In the genomic region with DNA sequence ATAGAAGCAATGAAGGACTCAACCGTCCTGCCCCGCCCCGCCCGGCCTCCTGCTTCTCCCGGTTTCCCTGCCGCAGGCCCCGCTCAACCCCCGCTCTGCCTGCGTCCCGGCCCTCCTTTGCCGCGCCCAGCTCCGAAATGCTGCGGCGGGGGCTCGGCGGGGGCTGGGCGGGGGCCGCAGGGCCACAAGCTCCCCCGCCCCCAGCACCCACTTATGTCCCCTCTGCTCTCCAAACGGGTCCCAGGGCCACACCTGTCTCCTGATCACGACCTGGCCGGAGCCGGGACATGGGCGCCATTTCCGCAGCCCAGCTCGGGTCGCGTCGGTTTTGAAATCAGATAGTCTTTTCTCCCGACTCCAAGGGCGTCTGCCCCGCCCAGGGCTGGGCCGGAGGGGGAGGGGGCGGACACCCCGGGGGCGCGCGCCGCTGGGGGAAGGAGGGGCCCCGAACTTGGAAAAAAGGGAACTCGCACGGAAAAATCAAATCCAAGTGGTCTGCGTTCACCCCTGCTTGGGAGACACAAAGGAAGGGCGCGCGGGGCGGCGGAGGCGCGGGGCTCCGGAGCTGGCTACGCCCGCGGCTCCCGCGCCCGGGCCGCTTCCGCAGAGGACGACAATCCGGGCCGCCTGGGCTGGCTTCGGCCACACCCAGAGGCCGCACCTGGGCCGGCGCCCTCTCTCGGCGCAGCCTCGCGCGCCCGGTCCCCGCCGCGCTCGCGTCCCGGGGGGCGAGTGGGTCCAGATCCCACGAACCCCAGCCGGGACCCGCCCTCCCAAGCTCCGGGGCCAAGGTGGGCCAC, we compare ENCODE assay signal across 1 cellular context.
TF ChIP-seq lines count a peak whose summit lies in the region.

No MANE protein-coding gene starts in this region.

TF ChIP-seq in K562, 482 proteins besides CTCF, POLR2A, EP300 and RAD21 (continued from another document and continues in another):
- TF ChIP-seq REST (CRISPR knock-in tag; IDR thresholded peaks at IDR 0.05; ENCODE audit: low read depth) (no peak), BRD4 (IDR thresholded peaks at IDR 0.05) (0 out of 2 replicates have a peak, but pooled peaks have one; percentile 13), NBN (IDR thresholded peaks at IDR 0.05; ENCODE audit: low read depth) (no peak), GABPB2 (CRISPR knock-in tag; conservative IDR thresholded peaks at IDR 0.05) (no peak), NFIX (CRISPR knock-in tag; IDR thresholded peaks at IDR 0.05; ENCODE audit: low read depth) (no peak), HNRNPL (IDR thresholded peaks at IDR 0.05; ENCODE audit: low read depth, low read length) (peak; percentile 17; the same call in 1 of the 2 replicates), TAF1 (IDR thresholded peaks at IDR 0.05; ENCODE audit: control insufficient read depth, extremely low read depth, insufficient read depth, low read length, severe bottlenecking) (peak; percentile 57), TAF15 (IDR thresholded peaks at IDR 0.05; ENCODE audit: low read depth, low read length) (no peak), SMAD2 (IDR thresholded peaks at IDR 0.05; ENCODE audit: low read depth, low read length) (no peak), BDP1 (IDR thresholded peaks at IDR 0.05; ENCODE audit: insufficient read depth, insufficient read length) (no peak), BRD9 (IDR thresholded peaks at IDR 0.05; ENCODE audit: low read depth, partially characterized antibody) (no peak), ZNF212 (CRISPR knock-in tag; IDR thresholded peaks at IDR 0.05) (no peak), ZNF76 (CRISPR knock-in tag; IDR thresholded peaks at IDR 0.05; ENCODE audit: borderline replicate concordance) (no peak), MYC (IDR thresholded peaks at IDR 0.05; ENCODE audit: low read depth, low read length) (peak; percentile 2; the same call in 1 of the 2 replicates), MYC (CRISPR knock-in tag; IDR thresholded peaks at IDR 0.05; ENCODE audit: borderline replicate concordance, low read depth) (no peak), CBX2 (IDR thresholded peaks at IDR 0.05; ENCODE audit: insufficient read depth, low read length, poor library complexity, severe bottlenecking) (no peak), TEAD1 (CRISPR knock-in tag; IDR thresholded peaks at IDR 0.05) (no peak), ZKSCAN1 (IDR thresholded peaks at IDR 0.05; ENCODE audit: low read depth, low read length) (no peak), KLF13 (tag; IDR thresholded peaks at IDR 0.05; ENCODE audit: borderline replicate concordance, low read depth) (no peak), ZNF134 (CRISPR knock-in tag; conservative IDR thresholded peaks at IDR 0.05) (no peak), RB1 (IDR thresholded peaks at IDR 0.05; ENCODE audit: low read depth) (peak; percentile 27; the same call in 1 of the 2 replicates), MAFG (tag; conservative IDR thresholded peaks at IDR 0.05) (no peak), MCM2 (IDR thresholded peaks at IDR 0.05; ENCODE audit: low read depth) (no peak), FOXK2 (conservative IDR thresholded peaks at IDR 0.05 in 1 of 2, IDR thresholded peaks at IDR 0.05 in 1 of 2; ENCODE audit: low read depth in 2 of 2) (no peak), ZNF311 (CRISPR knock-in tag; IDR thresholded peaks at IDR 0.05) (no peak), CREB1 (IDR thresholded peaks at IDR 0.05) (no peak), CREB1 (CRISPR knock-in tag; IDR thresholded peaks at IDR 0.05) (no peak), ZBTB17 (CRISPR knock-in tag; IDR thresholded peaks at IDR 0.05) (no peak), NRF1 (conservative IDR thresholded peaks at IDR 0.05 in 1 of 2, IDR thresholded peaks at IDR 0.05 in 1 of 2) (peak in 1 of 2 experiments; percentile 35; a peak in 2 of 4 replicates), ZBTB9 (CRISPR knock-in tag; IDR thresholded peaks at IDR 0.05) (no peak), SMAD4 (CRISPR knock-in tag; conservative IDR thresholded peaks at IDR 0.05) (0 out of 2 replicates have a peak, but pooled peaks have one; percentile 59), ZNF140 (CRISPR knock-in tag; IDR thresholded peaks at IDR 0.05) (no peak), ARID4B (CRISPR knock-in tag; IDR thresholded peaks at IDR 0.05) (no peak), ZNF583 (CRISPR knock-in tag; IDR thresholded peaks at IDR 0.05) (no peak), RBM25 (IDR thresholded peaks at IDR 0.05; ENCODE audit: low read depth, low read length, severe bottlenecking) (no peak)
- TF ChIP-seq, protein P1, sequence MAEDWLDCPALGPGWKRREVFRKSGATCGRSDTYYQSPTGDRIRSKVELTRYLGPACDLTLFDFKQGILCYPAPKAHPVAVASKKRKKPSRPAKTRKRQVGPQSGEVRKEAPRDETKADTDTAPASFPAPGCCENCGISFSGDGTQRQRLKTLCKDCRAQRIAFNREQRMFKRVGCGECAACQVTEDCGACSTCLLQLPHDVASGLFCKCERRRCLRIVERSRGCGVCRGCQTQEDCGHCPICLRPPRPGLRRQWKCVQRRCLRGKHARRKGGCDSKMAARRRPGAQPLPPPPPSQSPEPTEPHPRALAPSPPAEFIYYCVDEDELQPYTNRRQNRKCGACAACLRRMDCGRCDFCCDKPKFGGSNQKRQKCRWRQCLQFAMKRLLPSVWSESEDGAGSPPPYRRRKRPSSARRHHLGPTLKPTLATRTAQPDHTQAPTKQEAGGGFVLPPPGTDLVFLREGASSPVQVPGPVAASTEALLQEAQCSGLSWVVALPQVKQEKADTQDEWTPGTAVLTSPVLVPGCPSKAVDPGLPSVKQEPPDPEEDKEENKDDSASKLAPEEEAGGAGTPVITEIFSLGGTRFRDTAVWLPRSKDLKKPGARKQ (CRISPR knock-in tag; IDR thresholded peaks at IDR 0.05): no peak
- TF ChIP-seq, protein P2, sequence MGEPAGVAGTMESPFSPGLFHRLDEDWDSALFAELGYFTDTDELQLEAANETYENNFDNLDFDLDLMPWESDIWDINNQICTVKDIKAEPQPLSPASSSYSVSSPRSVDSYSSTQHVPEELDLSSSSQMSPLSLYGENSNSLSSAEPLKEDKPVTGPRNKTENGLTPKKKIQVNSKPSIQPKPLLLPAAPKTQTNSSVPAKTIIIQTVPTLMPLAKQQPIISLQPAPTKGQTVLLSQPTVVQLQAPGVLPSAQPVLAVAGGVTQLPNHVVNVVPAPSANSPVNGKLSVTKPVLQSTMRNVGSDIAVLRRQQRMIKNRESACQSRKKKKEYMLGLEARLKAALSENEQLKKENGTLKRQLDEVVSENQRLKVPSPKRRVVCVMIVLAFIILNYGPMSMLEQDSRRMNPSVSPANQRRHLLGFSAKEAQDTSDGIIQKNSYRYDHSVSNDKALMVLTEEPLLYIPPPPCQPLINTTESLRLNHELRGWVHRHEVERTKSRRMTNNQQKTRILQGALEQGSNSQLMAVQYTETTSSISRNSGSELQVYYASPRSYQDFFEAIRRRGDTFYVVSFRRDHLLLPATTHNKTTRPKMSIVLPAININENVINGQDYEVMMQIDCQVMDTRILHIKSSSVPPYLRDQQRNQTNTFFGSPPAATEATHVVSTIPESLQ (CRISPR knock-in tag; IDR thresholded peaks at IDR 0.05): no peak
- TF ChIP-seq, protein P3, sequence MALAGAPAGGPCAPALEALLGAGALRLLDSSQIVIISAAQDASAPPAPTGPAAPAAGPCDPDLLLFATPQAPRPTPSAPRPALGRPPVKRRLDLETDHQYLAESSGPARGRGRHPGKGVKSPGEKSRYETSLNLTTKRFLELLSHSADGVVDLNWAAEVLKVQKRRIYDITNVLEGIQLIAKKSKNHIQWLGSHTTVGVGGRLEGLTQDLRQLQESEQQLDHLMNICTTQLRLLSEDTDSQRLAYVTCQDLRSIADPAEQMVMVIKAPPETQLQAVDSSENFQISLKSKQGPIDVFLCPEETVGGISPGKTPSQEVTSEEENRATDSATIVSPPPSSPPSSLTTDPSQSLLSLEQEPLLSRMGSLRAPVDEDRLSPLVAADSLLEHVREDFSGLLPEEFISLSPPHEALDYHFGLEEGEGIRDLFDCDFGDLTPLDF (CRISPR knock-in tag; IDR thresholded peaks at IDR 0.05): no peak
- TF ChIP-seq, protein P4, sequence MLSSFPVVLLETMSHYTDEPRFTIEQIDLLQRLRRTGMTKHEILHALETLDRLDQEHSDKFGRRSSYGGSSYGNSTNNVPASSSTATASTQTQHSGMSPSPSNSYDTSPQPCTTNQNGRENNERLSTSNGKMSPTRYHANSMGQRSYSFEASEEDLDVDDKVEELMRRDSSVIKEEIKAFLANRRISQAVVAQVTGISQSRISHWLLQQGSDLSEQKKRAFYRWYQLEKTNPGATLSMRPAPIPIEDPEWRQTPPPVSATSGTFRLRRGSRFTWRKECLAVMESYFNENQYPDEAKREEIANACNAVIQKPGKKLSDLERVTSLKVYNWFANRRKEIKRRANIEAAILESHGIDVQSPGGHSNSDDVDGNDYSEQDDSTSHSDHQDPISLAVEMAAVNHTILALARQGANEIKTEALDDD (IDR thresholded peaks at IDR 0.05): no peak
